ENCODE assay signal across 22 cellular contexts in the genomic region with DNA sequence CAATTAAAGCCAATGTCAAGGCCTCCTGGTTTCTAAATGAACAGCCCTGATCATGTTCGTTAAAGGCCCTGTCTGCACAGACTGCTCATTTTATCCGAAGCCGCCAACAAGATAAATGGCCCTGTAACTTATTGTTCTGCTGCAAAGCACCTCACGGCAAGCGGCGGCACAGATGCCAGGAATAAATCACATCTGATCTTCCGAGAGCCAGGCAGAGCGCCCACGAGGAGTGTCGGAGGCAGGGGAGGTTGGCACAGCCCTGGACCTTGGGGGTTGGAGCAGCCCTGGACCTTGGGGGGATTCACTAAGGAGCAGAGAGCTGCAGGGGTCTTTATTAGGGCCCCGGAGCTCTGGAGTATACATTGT.
DNase-seq lines count a peak whose midpoint lies in the region; ATAC-seq and TF ChIP-seq lines count a peak whose summit lies in the region.
"Had no signal": no experiment of that assay in that cellular context is flagged by ENCODE, and none has a peak within 500 bp of the region (broad histone marks: within the 10 kb centered on the region; RNA-seq: fewer than 3 reads in every experiment).

No MANE protein-coding gene starts in this region.

- H3K4me1 ChIP-seq in neuronal stem cell (ENCODE audit: control insufficient read depth in 2 of 2, insufficient read depth in 1 of 2, low read depth in 1 of 2, low read length in 2 of 2) (peaks cover 18 to 23% of the 10 kb centered on the region in 2 donors), uterus (peaks cover 0 to 7% of the 10 kb centered on the region in 2 donors)

- H3K18ac ChIP-seq in neuronal stem cell (ENCODE audit: low read length), result no peak overlapping the region

- H3K4ac ChIP-seq in neuronal stem cell (ENCODE audit: low read length), result no peak overlapping the region

- no peaks in the 10 kb centered on the region for H3K27me3 Mint-ChIP-seq in dendritic cell treated with granulocyte-macrophage colony-stimulating factor and Interleukin-4, amounts not matched to agents 40 ng/mL and 50 ng/mL, for 4 days

- TF ChIP-seq POLR2A in uterus (IDR thresholded peaks at IDR 0.05), result no peak

- no peak overlapping the region for H2BK15ac ChIP-seq in neuronal stem cell (ENCODE audit: low read length)

- H2BK12ac ChIP-seq in neuronal stem cell (ENCODE audit: low read length), result no peak overlapping the region

- peaks cover 4 to 19% of the 10 kb centered on the region in 2 donors for H3K9me3 ChIP-seq in neuronal stem cell (replicated peaks in 1 of 2; ENCODE audit: control insufficient read depth in 2 of 2, insufficient read depth in 1 of 2, low read depth in 1 of 2, low read length in 2 of 2)
- H3K9me3 ChIP-seq in uterus, result no peaks in the 10 kb centered on the region

- no peak overlapping the region for H4K8ac ChIP-seq in neuronal stem cell (ENCODE audit: low read depth, low read length)

- DNase-seq in Right ventricle myocardium inferior (ENCODE audit: missing footprints) (peak; percentile 46), left ventricle myocardium superior (no peak), neuronal stem cell (ENCODE audit: low spot score) (no peak), uterus (no peak), islet precursor cell (no peak), HT-29 (ENCODE audit: low spot score) (no peak)
- no peak for DNase-seq in activated CD4-positive, alpha-beta T cell treated with anti-CD3 and anti-CD28 coated beads for 48 hours
- DNase-seq: activated naive CD8-positive, alpha-beta T cell treated with anti-CD3 and anti-CD28 coated beads for 36 hours; effector memory CD8-positive, alpha-beta T cell; mesendoderm; naive thymus-derived CD4-positive, alpha-beta T cell; NCI-H187 treated with DMSO at 0.1 percent for 48 hours; small intestine; stimulated activated CD4-positive, alpha-beta T cell treated with anti-CD3 and anti-CD28 coated beads, Interleukin-2, amount 100 ng/mL, for 48 hours; stimulated activated naive CD4-positive, alpha-beta T cell; WERI-Rb-1 had no signal

- H2AK5ac ChIP-seq in neuronal stem cell (ENCODE audit: low read depth, low read length), result peak overlapping the region; percentile 36

- H2BK120ac ChIP-seq in neuronal stem cell (ENCODE audit: low read depth, low read length), result no peak overlapping the region

- H3K27me3 ChIP-seq in neuronal stem cell (ENCODE audit: control insufficient read depth in 3 of 3, insufficient read depth in 3 of 3, low read depth in 1 of 3, low read length in 3 of 3), result no peaks in the 10 kb centered on the region
- H3K27me3 ChIP-seq in uterus, result no peaks in the 10 kb centered on the region
- H3K27me3 ChIP-seq: tibial nerve had no signal

- peaks cover 19% of the 10 kb centered on the region for H3K9me3 Mint-ChIP-seq in dendritic cell treated with granulocyte-macrophage colony-stimulating factor and Interleukin-4, amounts not matched to agents 40 ng/mL and 50 ng/mL, for 4 days
- H3K9me3 Mint-ChIP-seq: effector memory CD8-positive, alpha-beta T cell had no signal

- no peaks in the 10 kb centered on the region for H3K79me1 ChIP-seq in neuronal stem cell (ENCODE audit: low read depth, low read length)

- WGBS in neuronal stem cell (ENCODE audit: extremely low coverage in 2 of 2, insufficient read length in 2 of 2, insufficient replicate concordance in 1 of 2), 2 donors, result no CpG with 5 or more reads among the region's 11 CpGs

- H3K4me3 ChIP-seq in neuronal stem cell (ENCODE audit: low read length in 2 of 2) (no peak overlapping the region), uterus (no peak overlapping the region)
- H3K4me3 ChIP-seq: A549, GM23248, tibial nerve had no signal

- H3K36me3 Mint-ChIP-seq in dendritic cell treated with granulocyte-macrophage colony-stimulating factor and Interleukin-4, amounts not matched to agents 40 ng/mL and 50 ng/mL, for 4 days (ENCODE audit: low read depth), result peaks cover 25% of the 10 kb centered on the region

- H3K9ac ChIP-seq in neuronal stem cell (ENCODE audit: low read depth, low read length, poor library complexity), result no peak overlapping the region
- H3K9ac ChIP-seq: GM23248 had no signal

- no peak for ATAC-seq in Right ventricle myocardium inferior
- no peak for ATAC-seq in left ventricle myocardium superior
- ATAC-seq: A549; effector memory CD8-positive, alpha-beta T cell had no signal

- peaks cover 80% of the 10 kb centered on the region for H3K4me1 Mint-ChIP-seq in dendritic cell treated with granulocyte-macrophage colony-stimulating factor and Interleukin-4, amounts not matched to agents 40 ng/mL and 50 ng/mL, for 4 days (ENCODE audit: low read depth)
- H3K4me1 Mint-ChIP-seq: B cell had no signal

- H3K23ac ChIP-seq in neuronal stem cell (ENCODE audit: low read depth, low read length, poor library complexity), result no peak overlapping the region

- H4K91ac ChIP-seq in neuronal stem cell (ENCODE audit: low read depth, low read length, poor library complexity), result no peak overlapping the region

- intact Hi-C loops in Right ventricle myocardium inferior (cut with DNase I), result no loop called here
- intact Hi-C loops in left ventricle myocardium superior (cut with micrococcal nuclease), result no loop called here
- intact Hi-C loops in dendritic cell treated with granulocyte-macrophage colony-stimulating factor and Interleukin-4, amounts not matched to agents 40 ng/mL and 50 ng/mL, for 4 days (cut with micrococcal nuclease), result no loop called here
- intact Hi-C loops in uterus (cut with DNase I; ENCODE audit: low total_unique reads), result no loop called here

- H3K4me2 ChIP-seq in neuronal stem cell (ENCODE audit: insufficient read depth, low read length, poor library complexity, severe bottlenecking), result no peak overlapping the region
- H3K4me2 ChIP-seq: A549 had no signal

- no peak overlapping the region for H2AFZ ChIP-seq in neuronal stem cell (ENCODE audit: low read length)
- H2AFZ ChIP-seq: GM23248 had no signal

- H3K27ac ChIP-seq in neuronal stem cell (replicated peaks; ENCODE audit: low read length), result no peak overlapping the region
- H3K27ac ChIP-seq in uterus, result peak overlapping the region; percentile 89 to 90

- H3K14ac ChIP-seq in neuronal stem cell (ENCODE audit: low read length), result peak overlapping the region; percentile 17

- H3K36me3 ChIP-seq in neuronal stem cell (replicated peaks in 1 of 2; ENCODE audit: control insufficient read depth in 2 of 2, insufficient read depth in 2 of 2, low read length in 2 of 2), result no peaks in the 10 kb centered on the region
- H3K36me3 ChIP-seq in uterus, result no peaks in the 10 kb centered on the region
- H3K36me3 ChIP-seq: tibial nerve, WERI-Rb-1 had no signal

- no peak for TF ChIP-seq CTCF in uterus (IDR thresholded peaks at IDR 0.05)

- H3K27ac Mint-ChIP-seq in dendritic cell treated with granulocyte-macrophage colony-stimulating factor and Interleukin-4, amounts not matched to agents 40 ng/mL and 50 ng/mL, for 4 days, result peak overlapping the region; percentile 82
- H3K27ac Mint-ChIP-seq: activated naive CD8-positive, alpha-beta T cell treated with anti-CD3 and anti-CD28 coated beads for 36 hours; activated T-helper 2 cell treated with anti-CD3 and anti-CD28 coated beads, Interferon-gamma antibody, Interleukin-2, Interleukin-4, amounts not matched to agents 10 μg/mL and 5 μg/mL and 100 μg/mL, durations not matched to agents 14 hours and 24 hours and 36 hours; B cell had no signal

- H2BK5ac ChIP-seq in neuronal stem cell (ENCODE audit: low read length), result no peak overlapping the region

- H3K4me3 Mint-ChIP-seq in dendritic cell treated with granulocyte-macrophage colony-stimulating factor and Interleukin-4, amounts not matched to agents 40 ng/mL and 50 ng/mL, for 4 days, result no peak overlapping the region
- H3K4me3 Mint-ChIP-seq: activated naive CD8-positive, alpha-beta T cell treated with anti-CD3 and anti-CD28 coated beads for 36 hours; B cell; effector memory CD8-positive, alpha-beta T cell; naive thymus-derived CD4-positive, alpha-beta T cell had no signal
